ENCODE assay signal across 19 cellular contexts in the genomic region with DNA sequence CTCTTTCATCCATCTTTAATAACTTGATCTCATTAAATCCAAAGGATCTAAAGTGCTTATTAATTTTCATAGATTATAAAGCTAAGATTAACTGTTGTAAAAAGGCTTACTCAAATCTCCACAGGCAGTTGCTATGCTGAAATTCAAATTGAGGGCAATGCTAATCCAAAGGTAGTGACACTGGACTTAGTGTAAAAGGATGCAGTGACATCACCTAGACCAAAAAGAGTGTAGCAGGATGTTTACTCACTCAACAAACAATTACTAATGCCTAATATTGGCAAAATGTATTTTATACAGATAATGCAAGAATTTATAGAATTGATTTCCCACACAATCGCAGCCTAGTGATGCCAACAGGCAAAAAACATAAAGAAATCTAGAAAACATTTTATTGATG.
A peak's percentile ranks its signal among the peaks of the same experiment; 100 is the strongest.
DNase-seq lines count a peak whose midpoint lies in the region; ATAC-seq and TF ChIP-seq lines count a peak whose summit lies in the region.
"Had no signal": no experiment of that assay in that cellular context is flagged by ENCODE, and none has a peak within 500 bp of the region (broad histone marks: within the 10 kb centered on the region; RNA-seq: fewer than 3 reads in every experiment).

No MANE protein-coding gene starts in this region.

- H3K4me3 Mint-ChIP-seq in endothelial cell (ENCODE audit: unreplicated experiment), result no peak overlapping the region
- H3K4me3 Mint-ChIP-seq: CD14-positive monocyte; CD4-positive, alpha-beta memory T cell; CD4-positive, CD25-positive, alpha-beta regulatory T cell; CD8-positive, alpha-beta memory T cell had no signal

- peaks cover 31% of the 10 kb centered on the region for H3K4me1 ChIP-seq in PC-3 (ENCODE audit: insufficient read depth, low read length)
- H3K4me1 ChIP-seq: BLaER1 had no signal

- peak overlapping the region; percentile 71 for H3K9ac ChIP-seq in PC-3 (ENCODE audit: low read length)
- H3K9ac ChIP-seq: BLaER1 had no signal

- no peaks in the 10 kb centered on the region for H3K79me2 ChIP-seq in PC-3 (ENCODE audit: low read length)

- H3K36me3 ChIP-seq in PC-3 (ENCODE audit: low read depth, low read length), result no peaks in the 10 kb centered on the region
- H3K36me3 ChIP-seq: BE2C, BLaER1 had no signal

- no peak overlapping the region for H3K4me3 ChIP-seq in PC-3 (ENCODE audit: low read length)
- H3K4me3 ChIP-seq: BLaER1 had no signal

- peak overlapping the region; percentile 95 for H3K27ac ChIP-seq in PC-3 (ENCODE audit: low read length)
- H3K27ac ChIP-seq: BLaER1 had no signal

- no peaks in the 10 kb centered on the region for H3K9me3 Mint-ChIP-seq in endothelial cell (ENCODE audit: unreplicated experiment)

- H3K4me1 Mint-ChIP-seq in endothelial cell (ENCODE audit: unreplicated experiment), result peaks cover 15% of the 10 kb centered on the region
- H3K4me1 Mint-ChIP-seq: CD14-positive monocyte; CD4-positive, alpha-beta memory T cell; CD4-positive, CD25-positive, alpha-beta regulatory T cell; CD8-positive, alpha-beta memory T cell had no signal

- no peaks in the 10 kb centered on the region for H3K9me2 ChIP-seq in PC-3 (replicated peaks; ENCODE audit: low read length)

- intact Hi-C loops in PC-3 (cut with micrococcal nuclease), result loop anchor here (5.0 kb wide), 1 partner anchor 90 kb away; no protein-coding TSS in a partner anchor

- no peaks in the 10 kb centered on the region for H3F3A ChIP-seq in PC-3 (ENCODE audit: low read length, unreplicated experiment)

- H3K27me3 ChIP-seq in PC-3 (ENCODE audit: low read length), result no peaks in the 10 kb centered on the region
- H3K27me3 ChIP-seq: BE2C, BLaER1 had no signal

- peak overlapping the region; percentile 58 for H3K27ac Mint-ChIP-seq in endothelial cell (ENCODE audit: unreplicated experiment)
- H3K27ac Mint-ChIP-seq: CD14-positive monocyte; CD4-positive, alpha-beta memory T cell; CD4-positive, CD25-positive, alpha-beta regulatory T cell; CD8-positive, alpha-beta memory T cell had no signal

- TF ChIP-seq CTCF in PC-3 (conservative IDR thresholded peaks at IDR 0.05; ENCODE audit: low read depth, low read length) (no peak), endothelial cell (IDR thresholded peaks at IDR 0.05; ENCODE audit: unreplicated experiment) (no peak)

- H2AFZ ChIP-seq in PC-3 (ENCODE audit: low read length), result no peak overlapping the region

- no TSS peak for BruUV-seq in PC-3 (replicated peaks; lab: Mats Ljungman, UMichigan)

- no peaks in the 10 kb centered on the region for H3K9me3 ChIP-seq in PC-3 (ENCODE audit: low read length)
- H3K9me3 ChIP-seq: BE2C, BLaER1 had no signal

- peak overlapping the region; percentile 57 for H3K4me2 ChIP-seq in PC-3 (ENCODE audit: low read length)
- H3K4me2 ChIP-seq: BLaER1 had no signal

- peak; percentile 2 for DNase-seq in NCI-H82 (lab: John Stamatoyannopoulos, UW)
- DNase-seq in NCI-H82 treated with DMSO at 0.1 percent for 48 hours (lab: John Stamatoyannopoulos, UW; ENCODE audit: unreplicated experiment), result no peak
- DNase-seq in PC-3, result peak; percentile 87
- DNase-seq in endothelial cell (ENCODE audit: low spot score), result no peak
- DNase-seq in effector CD4-positive, alpha-beta T cell, result no peak
- no peak for DNase-seq in HuH-7 (ENCODE audit: low spot score)
- DNase-seq: 8988T; ACHN; BE2C; C1 segment of cervical spinal cord; CD4-positive, alpha-beta memory T cell; CD4-positive, CD25-positive, alpha-beta regulatory T cell; CD8-positive, alpha-beta memory T cell; COR-L47; DMS79 treated with DMSO at 0.1 percent for 48 hours; GF-D8 had no signal

- peaks cover 3% of the 10 kb centered on the region for H3K27me3 Mint-ChIP-seq in endothelial cell (ENCODE audit: unreplicated experiment)
- H3K27me3 Mint-ChIP-seq: CD4-positive, alpha-beta memory T cell; CD4-positive, CD25-positive, alpha-beta regulatory T cell; CD8-positive, alpha-beta memory T cell had no signal

- no peaks in the 10 kb centered on the region for H3K36me3 Mint-ChIP-seq in endothelial cell (ENCODE audit: low read depth, unreplicated experiment)
- H3K36me3 Mint-ChIP-seq: CD14-positive monocyte; CD4-positive, alpha-beta memory T cell; CD4-positive, CD25-positive, alpha-beta regulatory T cell; CD8-positive, alpha-beta memory T cell had no signal

- POLR2A ChIA-PET in PC-3 (lab: Charles Lee; ENCODE audit: unreplicated experiment), result interaction anchor here (0.5 kb wide), 1 partner anchor 8 kb away, joined by 5 read pairs; no protein-coding TSS in a partner anchor

- no peak for TF ChIP-seq POLR2A in GM18505 (IDR thresholded peaks at IDR 0.05; ENCODE audit: borderline replicate concordance, extremely low read depth, insufficient read depth, insufficient read length)

- no peaks in the 10 kb centered on the region for H4K20me1 ChIP-seq in PC-3 (ENCODE audit: low read length)
- H4K20me1 ChIP-seq: BLaER1 had no signal

- CTCF ChIA-PET in PC-3 (lab: Charles Lee), result interaction anchor here (0.6 to 0.7 kb wide), 2 partner anchors 110 to 419 kb away, joined by 3 read pairs; no protein-coding TSS in a partner anchor

- ATAC-seq in PC-3, result peak; percentile 90
- no peak for ATAC-seq in GM18505 (IDR thresholded peaks at IDR 0.05; ENCODE audit: unreplicated experiment)

Comparison
In these comparisons a context has a peak if more than half of its experiments do, and no peak if none do; other contexts are left out.
1. DNase-seq: peak in NCI-H82 (single experiment) and PC-3 (single experiment); none in NCI-H82 treated with DMSO at 0.1 percent for 48 hours (single experiment), endothelial cell (single experiment), effector CD4-positive, alpha-beta T cell (single experiment) and HuH-7 (single experiment).